ENCODE assay signal across 21 cellular contexts in the genomic region with DNA sequence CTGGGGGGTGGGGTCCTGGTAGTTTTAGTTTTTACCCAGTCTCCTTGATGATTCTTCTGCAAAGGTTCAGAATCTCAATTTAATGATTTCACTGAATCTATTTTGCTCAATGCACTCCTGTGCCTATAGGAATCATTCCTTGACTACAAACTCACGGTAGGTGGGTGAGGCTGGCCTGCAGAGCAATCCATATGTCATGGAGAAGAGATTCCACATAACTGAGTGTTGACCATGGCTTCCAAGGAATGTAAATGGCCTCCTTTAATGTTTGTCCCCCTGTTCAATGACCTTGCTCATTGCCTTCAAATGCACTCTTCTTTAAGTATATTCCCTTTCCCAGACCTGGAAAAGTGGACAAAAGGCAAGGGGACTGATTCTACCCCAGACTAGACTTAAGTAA. TPM values are rescaled to one million over a fixed set of nuclear protein-coding genes. Genes with fewer than 3 reads are reported as not detected.
"Had no signal": no experiment of that assay in that cellular context is flagged by ENCODE, and none has a peak within 500 bp of the region (broad histone marks: within the 10 kb centered on the region; RNA-seq: fewer than 3 reads in every experiment).

No MANE protein-coding gene starts in this region.

- H3K27me3 ChIP-seq: dorsolateral prefrontal cortex, left lung, neutrophil, pancreas, right lobe of liver, stomach, thyroid gland had no signal

- H3K4me1 ChIP-seq: left lung, pancreas, right lobe of liver, stomach, thyroid gland had no signal

- DNase-seq: cortex of kidney; dorsolateral prefrontal cortex; effector CD4-positive, alpha-beta T cell; left cardiac atrium; left lung; mesenchymal stem cell; mucosa of descending colon; naive B cell; pancreas; right lobe of liver; small intestine; stimulated activated CD4-positive, alpha-beta T cell treated with anti-CD3 and anti-CD28 coated beads, Interleukin-12 subunit alpha, Interleukin-12 subunit beta, amount 100 ng/mL, for 4 hours; stimulated activated CD4-positive, alpha-beta T cell treated with anti-CD3 and anti-CD28 coated beads, Interleukin-1b, Interleukin-23, amount 100 ng/mL, for 48 hours; stimulated activated CD4-positive, alpha-beta T cell treated with anti-CD3 and anti-CD28 coated beads, Interleukin-4, amount 100 ng/mL, for 1 hour; stimulated activated naive CD4-positive, alpha-beta T cell treated with Interleukin-2 at 50 U/mL for 16 hours; stomach; thyroid gland had no signal

- H3K9me3 ChIP-seq: left lung, mucosa of descending colon, neutrophil, pancreas, right lobe of liver, stomach, thyroid gland had no signal

- ATAC-seq: left cardiac atrium; left lung; mucosa of descending colon; natural killer cell treated with Interleukin-12 subunit alpha and Interleukin-12 subunit beta and Interleukin-15 and Interleukin-18, amount 100 ng/mL, for 72 hours; pancreas; right lobe of liver; stimulated activated effector memory CD8-positive, alpha-beta T cell treated with anti-CD3 and anti-CD28 coated beads, Interleukin-12 subunit alpha, Interleukin-12 subunit beta, amount 100 ng/mL, for 72 hours had no signal

- H3K4me3 ChIP-seq: dorsolateral prefrontal cortex, left lung, mucosa of descending colon, pancreas, right lobe of liver, stomach, thyroid gland had no signal

- H3K36me3 ChIP-seq: left lung, neutrophil, pancreas, right lobe of liver, stomach, thyroid gland had no signal

- H3K27ac ChIP-seq: dorsolateral prefrontal cortex, left lung, neutrophil, pancreas, right lobe of liver, stomach, thyroid gland had no signal

RNA-seq across cellular contexts. Expression of gene FAP, which starts 12.5 kb away (rescaled TPM):
- total RNA-seq: natural killer cell treated with Interleukin-12 subunit alpha and Interleukin-12 subunit beta and Interleukin-15 and Interleukin-18, amount 100 ng/mL, for 72 hours; neural crest cell had no signal
